Comparison of ENCODE assay signal across 10 cellular contexts in genomic region chr19:782195-783043, GRCh38. TPM values are rescaled to one million over a fixed set of nuclear protein-coding genes. Genes with fewer than 3 reads are reported as not detected.
A peak's percentile ranks its signal among the peaks of the same experiment; 100 is the strongest.
DNase-seq lines count a peak whose midpoint lies in the region; ATAC-seq lines count a peak whose summit lies in the region.
"Had no signal": no experiment of that assay in that cellular context is flagged by ENCODE, and none has a peak within 500 bp of the region (broad histone marks: within the 10 kb centered on the region; RNA-seq: fewer than 3 reads in every experiment).

No MANE protein-coding gene starts in this region.

- peak overlapping the region; percentile 78 for H2AFZ ChIP-seq in GM23248

- no peaks in the 10 kb centered on the region for H3K9me2 ChIP-seq in GM23248 (ENCODE audit: insufficient read depth)

- H3K9ac ChIP-seq in GM23248, result peak overlapping the region; percentile 28

- H3K79me2 ChIP-seq in GM23248 (ENCODE audit: insufficient read depth), result no peaks in the 10 kb centered on the region

- no peaks in the 10 kb centered on the region for H3F3A ChIP-seq in GM23248 (ENCODE audit: insufficient read depth)

- DNase-seq in GM23248 (peak; percentile 65), amniotic epithelial cell (ENCODE audit: low read depth) (peak; percentile 64), right cardiac atrium (peak; percentile 27 to 69 (median 67)), retina (peak; percentile 43), OCI-M2 (lab: John Stamatoyannopoulos, UW; ENCODE audit: unreplicated experiment) (no peak)
- no peak for DNase-seq in stimulated activated naive CD8-positive, alpha-beta T cell treated with anti-CD3 and anti-CD28 coated beads, Interleukin-15, amount 100 ng/mL, for 72 hours
- no peak for DNase-seq in activated effector memory CD4-positive, alpha-beta T cell treated with anti-CD3 and anti-CD28 coated beads, Interleukin-2, amount 50 U/mL, for 16 hours
- DNase-seq: GDM1, occipital lobe had no signal

- no peaks in the 10 kb centered on the region for H4K20me1 ChIP-seq in GM23248 (ENCODE audit: insufficient read depth)

- 26 to 28% methylated on average over 35 to 37 of the region's 37 CpGs for WGBS in GM23248 (ENCODE audit: low coverage in 1 of 2, low lambda C conversion rate in 2 of 2, missing lambda C conversion rate in 2 of 2), 2 experiments
- WGBS in right cardiac atrium, result 30% methylated on average over 37 of the region's 37 CpGs

- no peaks in the 10 kb centered on the region for H3K27me3 ChIP-seq in GM23248 (replicated peaks; ENCODE audit: insufficient read depth)
- no peaks in the 10 kb centered on the region for H3K27me3 ChIP-seq in right cardiac atrium (ENCODE audit: control insufficient read depth, insufficient read depth)

- peaks cover 7% of the 10 kb centered on the region for H3K27me3 Mint-ChIP-seq in stimulated activated naive CD8-positive, alpha-beta T cell treated with anti-CD3 and anti-CD28 coated beads, Interleukin-15, amount 100 ng/mL, for 72 hours

- peak overlapping the region; percentile 59 for H3K4me3 ChIP-seq in GM23248
- H3K4me3 ChIP-seq in right cardiac atrium (ENCODE audit: low read length), result peak overlapping the region; percentile 8

- H3K9me3 Mint-ChIP-seq in stimulated activated naive CD8-positive, alpha-beta T cell treated with anti-CD3 and anti-CD28 coated beads, Interleukin-15, amount 100 ng/mL, for 72 hours, result no peaks in the 10 kb centered on the region

- no peak overlapping the region for H3K4me3 Mint-ChIP-seq in stimulated activated naive CD8-positive, alpha-beta T cell treated with anti-CD3 and anti-CD28 coated beads, Interleukin-15, amount 100 ng/mL, for 72 hours

- H3K9me3 ChIP-seq in GM23248 (ENCODE audit: low read depth) (no peaks in the 10 kb centered on the region), right cardiac atrium (ENCODE audit: control insufficient read depth, low read length) (no peaks in the 10 kb centered on the region)

- intact Hi-C loops in right cardiac atrium (cut with DNase I), result no loop called here

- ATAC-seq in right cardiac atrium (peak; percentile 31 to 68), GM21529 (IDR thresholded peaks at IDR 0.05; ENCODE audit: unreplicated experiment) (no peak)
- ATAC-seq in stimulated activated naive CD8-positive, alpha-beta T cell treated with anti-CD3 and anti-CD28 coated beads, Interleukin-15, amount 100 ng/mL, for 72 hours, result no peak

- in situ Hi-C loops in GM23248 (cut with MboI), result no loop called here

- H3K4me2 ChIP-seq in GM23248 (ENCODE audit: unreplicated experiment), result peak overlapping the region; percentile 71

- no peak overlapping the region for H3K27ac Mint-ChIP-seq in stimulated activated naive CD8-positive, alpha-beta T cell treated with anti-CD3 and anti-CD28 coated beads, Interleukin-15, amount 100 ng/mL, for 72 hours

- H3K36me3 ChIP-seq in GM23248 (ENCODE audit: low read depth), result no peaks in the 10 kb centered on the region

- no peak overlapping the region for H3K27ac ChIP-seq in GM23248
- H3K27ac ChIP-seq in right cardiac atrium (ENCODE audit: low read length), result peak overlapping the region; percentile 53

- H3K4me1 Mint-ChIP-seq in stimulated activated naive CD8-positive, alpha-beta T cell treated with anti-CD3 and anti-CD28 coated beads, Interleukin-15, amount 100 ng/mL, for 72 hours, result no peaks in the 10 kb centered on the region

- peaks cover 17% of the 10 kb centered on the region for H3K4me1 ChIP-seq in GM23248 (ENCODE audit: insufficient read depth)
- no peaks in the 10 kb centered on the region for H3K4me1 ChIP-seq in right cardiac atrium (ENCODE audit: control insufficient read depth, insufficient read depth, low read length)

RNA-seq across cellular contexts. Expression of gene PTBP1, which starts 14.8 kb away (rescaled TPM):
- 175 and 194 TPM in 2 replicates for total RNA-seq in GM23248 (2014; rRNA removed; shearing (Covaris generic))
- polyA plus RNA-seq in GM23248 (2016; fragmentation: Nextera tagmentation; extraction: Ambion mirVana) (157 and 160 TPM in 2 replicates), right cardiac atrium (42.9 TPM)
- total RNA-seq in right cardiac atrium, result 100 to 1,000 TPM in 1 of 4 donors, 10 to 100 TPM in 3; 67.5 to 119 (median 82.3) TPM

RNA-seq across cellular contexts. Expression of gene MISP, which starts 31.5 kb away (rescaled TPM):
- not detected in 2 replicates for total RNA-seq in GM23248 (2014; rRNA removed; shearing (Covaris generic))
- polyA plus RNA-seq in GM23248 (2016; fragmentation: Nextera tagmentation; extraction: Ambion mirVana), result 0.13 TPM in 1 of 2 replicates, not detected in the other
- total RNA-seq in right cardiac atrium, result under 1 TPM in 1 of 4 donors, not detected in 3; 0.22 TPM
- 0.02 TPM for polyA plus RNA-seq in right cardiac atrium
- total RNA-seq: occipital lobe had no signal

RNA-seq across cellular contexts. Expression of gene PLPPR3, which starts 39.3 kb away (rescaled TPM):
- 0.32 TPM in 1 of 2 replicates, not detected in the other for total RNA-seq in GM23248 (2014; rRNA removed; shearing (Covaris generic))
- polyA plus RNA-seq in GM23248 (2016; fragmentation: Nextera tagmentation; extraction: Ambion mirVana), result not detected in 2 replicates
- not detected for total RNA-seq in right cardiac atrium
- 0.05 TPM for polyA plus RNA-seq in right cardiac atrium

RNA-seq across cellular contexts. Expression of gene AZU1, which starts 45.2 kb away (rescaled TPM):
- not detected in 2 replicates for total RNA-seq in GM23248 (2014; rRNA removed; shearing (Covaris generic))
- not detected in 2 replicates for polyA plus RNA-seq in GM23248 (2016; fragmentation: Nextera tagmentation; extraction: Ambion mirVana)
- total RNA-seq in right cardiac atrium, result not detected
- polyA plus RNA-seq in right cardiac atrium, result 0.11 TPM

RNA-seq across cellular contexts. Expression of gene PRTN3, which starts 58.4 kb away (rescaled TPM):
- total RNA-seq in GM23248 (2014; rRNA removed; shearing (Covaris generic)), result not detected in 2 replicates
- polyA plus RNA-seq in GM23248 (2016; fragmentation: Nextera tagmentation; extraction: Ambion mirVana) (not detected in 2 replicates), right cardiac atrium (not detected)
- total RNA-seq in right cardiac atrium, result not detected
- total RNA-seq: occipital lobe had no signal

Comparison
In these comparisons a context has a peak if more than half of its experiments do, and no peak if none do; other contexts are left out.
1. DNase-seq: peak in GM23248 (single experiment), amniotic epithelial cell (single experiment), right cardiac atrium (3 of 3) and retina (single experiment); none in OCI-M2 (single experiment), stimulated activated naive CD8-positive, alpha-beta T cell treated with anti-CD3 and anti-CD28 coated beads, Interleukin-15, amount 100 ng/mL, for 72 hours (0 of 2) and activated effector memory CD4-positive, alpha-beta T cell treated with anti-CD3 and anti-CD28 coated beads, Interleukin-2, amount 50 U/mL, for 16 hours (single experiment).
2. ATAC-seq: peak in right cardiac atrium (2 of 2); none in GM21529 (single experiment) and stimulated activated naive CD8-positive, alpha-beta T cell treated with anti-CD3 and anti-CD28 coated beads, Interleukin-15, amount 100 ng/mL, for 72 hours (single experiment).